Comparison of ENCODE assay signal across 8 cellular contexts in the genomic region with DNA sequence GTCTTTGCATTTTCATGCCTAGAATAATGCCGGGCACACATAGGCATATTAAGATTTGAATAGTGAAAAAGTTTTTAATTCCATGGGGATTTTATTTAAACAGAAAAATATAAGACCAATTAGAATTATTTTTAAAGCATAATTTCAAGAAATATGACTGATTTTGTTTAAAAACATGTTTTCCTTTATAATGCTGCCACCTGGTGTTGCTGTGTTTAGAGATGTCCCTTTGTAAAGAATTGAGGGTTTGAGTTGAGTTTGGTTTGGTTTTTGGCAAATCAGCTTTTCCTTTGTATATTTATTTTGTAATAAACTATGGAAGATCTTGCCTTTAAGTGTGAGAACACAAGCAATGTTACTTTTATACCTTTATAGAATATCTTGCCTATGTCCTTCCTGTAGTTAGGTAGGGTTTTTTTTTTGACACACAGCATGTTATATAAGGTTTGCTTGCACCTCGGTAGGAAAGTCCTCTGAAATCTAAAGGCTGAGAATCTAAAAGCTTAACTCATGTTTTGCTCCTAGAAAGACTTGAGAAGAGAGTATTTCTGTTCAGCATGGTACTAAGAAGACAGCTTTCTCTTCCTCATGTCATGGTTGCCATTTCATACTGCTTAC. TPM values are rescaled to one million over a fixed set of nuclear protein-coding genes. Genes with fewer than 3 reads are reported as not detected.
DNase-seq lines count a peak whose midpoint lies in the region; ATAC-seq and TF ChIP-seq lines count a peak whose summit lies in the region.

No MANE protein-coding gene starts in this region.

- H3K27me3 Mint-ChIP-seq in osteocyte (ENCODE audit: unreplicated experiment): no peaks in the 10 kb centered on the region

- peak overlapping the region; percentile 38 for H3K27ac Mint-ChIP-seq in osteocyte (ENCODE audit: unreplicated experiment)

- no peak overlapping the region for H3K4me3 Mint-ChIP-seq in osteocyte (ENCODE audit: unreplicated experiment)

- no peaks in the 10 kb centered on the region for H3K9me3 Mint-ChIP-seq in osteocyte (ENCODE audit: unreplicated experiment)

- peaks cover 77% of the 10 kb centered on the region for H3K36me3 Mint-ChIP-seq in osteocyte (ENCODE audit: unreplicated experiment)

- TF ChIP-seq CTCF in GM06990 (IDR thresholded peaks at IDR 0.05; ENCODE audit: insufficient read depth, low read length, poor library complexity, severe bottlenecking) (peak; percentile 34), dorsolateral prefrontal cortex (IDR thresholded peaks at IDR 0.05 in 54 of 56, conservative IDR thresholded peaks at IDR 0.05 in 2 of 56; ENCODE audit: low read depth in 1 of 56, partially characterized antibody in 56 of 56) (peak; percentile 26 to 86 (median 70)), osteocyte (IDR thresholded peaks at IDR 0.05) (peak; percentile 63)

- H3K4me3 ChIP-seq in GM06990 (replicated peaks; ENCODE audit: low read depth, low read length) (no peak overlapping the region), dorsolateral prefrontal cortex (no peak overlapping the region)

- peak overlapping the region in 28 of 59 donors; percentile 5 to 67 (median 39) for H3K27ac ChIP-seq in dorsolateral prefrontal cortex

- peaks cover 9% of the 10 kb centered on the region for H3K36me3 ChIP-seq in GM06990 (ENCODE audit: control insufficient read depth, insufficient read depth, low read length)

- ATAC-seq in GM18868 (IDR thresholded peaks at IDR 0.05; ENCODE audit: unreplicated experiment): no peak

- H3K27me3 ChIP-seq in GM06990 (replicated peaks; ENCODE audit: control insufficient read depth, insufficient read depth, low read length): no peaks in the 10 kb centered on the region
- H3K27me3 ChIP-seq in dorsolateral prefrontal cortex: no peaks in the 10 kb centered on the region

- intact Hi-C loops in dorsolateral prefrontal cortex (cut with DNase I): loop anchor here (2.0 to 5.0 kb wide), 2 partner anchors 269 to 270 kb away; no protein-coding TSS in a partner anchor

- DNase-seq in GM06990 (ENCODE audit: extremely low read depth, insufficient read length) (no peak), NCI-H1694 treated with DMSO at 0.1 percent for 48 hours (lab: John Stamatoyannopoulos, UW) (peak; percentile 45), dorsolateral prefrontal cortex (no peak), osteocyte (ENCODE audit: extremely low spot score, unreplicated experiment) (no peak), NCI-H1436 treated with DMSO at 0.1 percent for 48 hours (lab: John Stamatoyannopoulos, UW) (no peak)
- DNase-seq in effector CD8-positive, alpha-beta T cell (lab: John Stamatoyannopoulos, UW): no peak
- no peak for DNase-seq in activated CD8-positive, alpha-beta memory T cell treated with anti-CD3 and anti-CD28 coated beads, Interleukin-2, amount 50 U/mL, for 48 hours

- peaks cover 4% of the 10 kb centered on the region for H3K4me1 Mint-ChIP-seq in osteocyte (ENCODE audit: unreplicated experiment)

RNA-seq across cellular contexts. Expression of a gene that starts 31.4 kb away (rescaled TPM):
- 1 to 10 TPM; 2.2 to 6.6 (median 4.4) TPM for total RNA-seq in dorsolateral prefrontal cortex
- 8.9 and 9.1 TPM in 2 replicates for total RNA-seq in osteocyte

RNA-seq across cellular contexts. Expression of a gene that starts 35.6 kb away (rescaled TPM):
- 100 to 1,000 TPM in 11 of 120 experiments, 10 to 100 TPM in 109; 54.8 to 115 (median 81.7) TPM for total RNA-seq in dorsolateral prefrontal cortex
- total RNA-seq in osteocyte: 326 and 332 TPM in 2 replicates
